1 cellular context compared by ENCODE assay signal in the genomic region with DNA sequence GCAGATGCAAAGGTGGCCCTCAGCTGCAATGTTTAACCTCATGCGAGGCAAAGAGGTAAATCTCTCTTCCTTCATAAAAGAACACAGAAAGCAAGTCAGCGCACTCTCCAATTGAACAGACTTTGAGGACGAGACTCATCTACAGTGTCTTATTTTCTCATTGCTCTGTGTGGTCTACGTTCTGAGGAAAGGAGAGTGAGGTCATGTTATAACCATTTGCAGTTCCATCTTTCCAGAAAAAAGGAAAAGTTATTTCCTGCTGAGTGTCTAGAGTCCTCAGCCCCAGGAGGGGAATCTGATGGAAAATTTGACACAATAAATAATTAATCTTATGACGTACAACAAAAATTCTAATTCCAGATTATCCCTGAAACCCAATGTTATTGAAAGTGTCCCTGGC.
TF ChIP-seq lines count a peak whose summit lies in the region.

No MANE protein-coding gene starts in this region.

TF ChIP-seq in IMR-90, 13 proteins besides CTCF, POLR2A, EP300 and RAD21:
- TF ChIP-seq FOS (IDR thresholded peaks at IDR 0.05; ENCODE audit: low read depth, low read length) (no peak), MXI1 (IDR thresholded peaks at IDR 0.05; ENCODE audit: borderline replicate concordance, low read depth, low read length) (no peak), CEBPB (IDR thresholded peaks at IDR 0.05; ENCODE audit: low read depth, low read length) (no peak), RFX5 (IDR thresholded peaks at IDR 0.05; ENCODE audit: low read depth, low read length) (no peak), RCOR1 (IDR thresholded peaks at IDR 0.05; ENCODE audit: insufficient replicate concordance, low read length) (no peak), BHLHE40 (IDR thresholded peaks at IDR 0.05; ENCODE audit: low read depth, low read length) (no peak), NFE2L2 (IDR thresholded peaks at IDR 0.05; ENCODE audit: low read depth, low read length) (no peak), CHD1 (IDR thresholded peaks at IDR 0.05; ENCODE audit: low read depth, low read length) (no peak), SMC3 (IDR thresholded peaks at IDR 0.05; ENCODE audit: low read depth, low read length) (no peak), MAFK (IDR thresholded peaks at IDR 0.05; ENCODE audit: low read depth, low read length) (no peak), MAZ (IDR thresholded peaks at IDR 0.05; ENCODE audit: borderline replicate concordance, low read depth, low read length) (no peak)
- TF ChIP-seq, protein P1, sequence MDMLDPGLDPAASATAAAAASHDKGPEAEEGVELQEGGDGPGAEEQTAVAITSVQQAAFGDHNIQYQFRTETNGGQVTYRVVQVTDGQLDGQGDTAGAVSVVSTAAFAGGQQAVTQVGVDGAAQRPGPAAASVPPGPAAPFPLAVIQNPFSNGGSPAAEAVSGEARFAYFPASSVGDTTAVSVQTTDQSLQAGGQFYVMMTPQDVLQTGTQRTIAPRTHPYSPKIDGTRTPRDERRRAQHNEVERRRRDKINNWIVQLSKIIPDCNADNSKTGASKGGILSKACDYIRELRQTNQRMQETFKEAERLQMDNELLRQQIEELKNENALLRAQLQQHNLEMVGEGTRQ (IDR thresholded peaks at IDR 0.05; ENCODE audit: low read depth, low read length) = no peak
- TF ChIP-seq, protein P2, sequence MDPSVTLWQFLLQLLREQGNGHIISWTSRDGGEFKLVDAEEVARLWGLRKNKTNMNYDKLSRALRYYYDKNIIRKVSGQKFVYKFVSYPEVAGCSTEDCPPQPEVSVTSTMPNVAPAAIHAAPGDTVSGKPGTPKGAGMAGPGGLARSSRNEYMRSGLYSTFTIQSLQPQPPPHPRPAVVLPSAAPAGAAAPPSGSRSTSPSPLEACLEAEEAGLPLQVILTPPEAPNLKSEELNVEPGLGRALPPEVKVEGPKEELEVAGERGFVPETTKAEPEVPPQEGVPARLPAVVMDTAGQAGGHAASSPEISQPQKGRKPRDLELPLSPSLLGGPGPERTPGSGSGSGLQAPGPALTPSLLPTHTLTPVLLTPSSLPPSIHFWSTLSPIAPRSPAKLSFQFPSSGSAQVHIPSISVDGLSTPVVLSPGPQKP (IDR thresholded peaks at IDR 0.05; ENCODE audit: borderline replicate concordance, low read depth, low read length) = no peak
